In genomic region chr6:29625337-29625930, GRCh38 we compare ENCODE assay signal across 23 cellular contexts. TPM values are rescaled to one million over a fixed set of nuclear protein-coding genes. Genes with fewer than 3 reads are reported as not detected.
DNase-seq lines count a peak whose midpoint lies in the region; ATAC-seq, FAIRE-seq and TF ChIP-seq lines count a peak whose summit lies in the region.
"Had no signal": no experiment of that assay in that cellular context is flagged by ENCODE, and none has a peak within 500 bp of the region (broad histone marks: within the 10 kb centered on the region; RNA-seq: fewer than 3 reads in every experiment).

No MANE protein-coding gene starts in this region.

- H3K36me3 Mint-ChIP-seq in astrocyte (ENCODE audit: low read depth, unreplicated experiment) (peaks cover 35% of the 10 kb centered on the region), osteocyte (ENCODE audit: unreplicated experiment) (peaks cover 34% of the 10 kb centered on the region)

- peak overlapping the region; percentile 89 for H3K4me3 Mint-ChIP-seq in astrocyte (ENCODE audit: unreplicated experiment)
- H3K4me3 Mint-ChIP-seq in osteocyte (ENCODE audit: unreplicated experiment): peak overlapping the region; percentile 9
- H3K4me3 Mint-ChIP-seq: activated CD8-positive, alpha-beta T cell treated with anti-CD3 and anti-CD28 coated beads for 36 hours; activated T-cell treated with anti-CD3 and anti-CD28 coated beads, Interleukin-2, amount 50 U/mL, for 24 hours had no signal

- TF ChIP-seq CTCF in astrocyte (IDR thresholded peaks at IDR 0.05; ENCODE audit: insufficient read depth, low read depth, low read length): no peak
- no peak for TF ChIP-seq CTCF in osteocyte (IDR thresholded peaks at IDR 0.05)
- no peak for TF ChIP-seq CTCF in omental fat pad (IDR thresholded peaks at IDR 0.05)

- DNase-seq in H7 (no peak), astrocyte (ENCODE audit: low read depth) (no peak), osteocyte (ENCODE audit: extremely low spot score, unreplicated experiment) (no peak), MV-4-11 (lab: John Stamatoyannopoulos, UW) (no peak), inferior parietal cortex (ENCODE audit: extremely low spot score) (no peak), omental fat pad (ENCODE audit: low spot score) (no peak)
- DNase-seq: activated CD4-positive, CD25-positive, alpha-beta regulatory T cell; activated CD8-positive, alpha-beta T cell treated with anti-CD3 and anti-CD28 coated beads for 36 hours; activated naive CD4-positive, alpha-beta T cell treated with anti-CD3 and anti-CD28 coated beads, Interleukin-2, amount 50 U/mL, for 16 hours; activated T-cell treated with anti-CD3 and anti-CD28 coated beads, Interleukin-2, amount 50 U/mL, for 24 hours; colonic mucosa; DMS79 treated with DMSO at 0.1 percent for 48 hours; heart left ventricle; kidney; NCI-H2171; NCI-H526 treated with DMSO at 0.1 percent for 48 hours; retina; SHP77; T-helper 2 cell had no signal

- H3K4me1 Mint-ChIP-seq in astrocyte (ENCODE audit: low read depth, unreplicated experiment) (peaks cover 43% of the 10 kb centered on the region), osteocyte (ENCODE audit: unreplicated experiment) (peaks cover 51% of the 10 kb centered on the region)

- H3K4me1 ChIP-seq in astrocyte (ENCODE audit: insufficient read depth, low read length) (peaks cover 35% of the 10 kb centered on the region), iPS-18a (ENCODE audit: control insufficient read depth, low read depth, low read length) (peaks cover 63% of the 10 kb centered on the region)

- peaks cover 17% of the 10 kb centered on the region for H3K79me2 ChIP-seq in astrocyte (ENCODE audit: insufficient read depth, low read length)

- H3K4me2 ChIP-seq in astrocyte (ENCODE audit: low read length): peak overlapping the region; percentile 100

- H3K27ac ChIP-seq in astrocyte (ENCODE audit: low read depth, low read length) (no peak overlapping the region), iPS-18a (ENCODE audit: low read length) (no peak overlapping the region)
- H3K27ac ChIP-seq: colonic mucosa, heart left ventricle, thoracic aorta had no signal

- H3K9ac ChIP-seq in astrocyte (ENCODE audit: low read length): no peak overlapping the region
- no peak overlapping the region for H3K9ac ChIP-seq in iPS-18a (ENCODE audit: low read length)

- H3K9me3 ChIP-seq in astrocyte (ENCODE audit: insufficient read depth, low read depth, low read length): no peaks in the 10 kb centered on the region
- H3K9me3 ChIP-seq in iPS-18a (ENCODE audit: control insufficient read depth, low read depth, low read length): no peaks in the 10 kb centered on the region
- H3K9me3 ChIP-seq: colonic mucosa, heart left ventricle, thoracic aorta had no signal

- H3K27me3 ChIP-seq in H7 (ENCODE audit: control insufficient read depth, insufficient read depth, low read length) (no peaks in the 10 kb centered on the region; the same call in 1 of the 2 replicates), astrocyte (ENCODE audit: insufficient read depth, low read length) (no peaks in the 10 kb centered on the region), iPS-18a (ENCODE audit: control insufficient read depth, insufficient read depth, low read length) (no peaks in the 10 kb centered on the region)
- H3K27me3 ChIP-seq: colonic mucosa had no signal

- H3K9me3 Mint-ChIP-seq in astrocyte (ENCODE audit: unreplicated experiment) (no peaks in the 10 kb centered on the region), osteocyte (ENCODE audit: unreplicated experiment) (no peaks in the 10 kb centered on the region)
- H3K9me3 Mint-ChIP-seq: activated CD8-positive, alpha-beta T cell treated with anti-CD3 and anti-CD28 coated beads for 36 hours; activated T-cell treated with anti-CD3 and anti-CD28 coated beads, Interleukin-2, amount 50 U/mL, for 24 hours had no signal

- ATAC-seq in GM21825 (IDR thresholded peaks at IDR 0.05; ENCODE audit: unreplicated experiment) (no peak), omental fat pad (ENCODE audit: low FRiP score) (no peak)
- ATAC-seq: activated CD8-positive, alpha-beta T cell treated with anti-CD3 and anti-CD28 coated beads for 36 hours; heart left ventricle had no signal

- H3K27ac Mint-ChIP-seq in astrocyte (ENCODE audit: unreplicated experiment) (peak overlapping the region; percentile 1), osteocyte (ENCODE audit: unreplicated experiment) (peak overlapping the region; percentile 47)
- H3K27ac Mint-ChIP-seq: activated CD8-positive, alpha-beta T cell treated with anti-CD3 and anti-CD28 coated beads for 36 hours; activated T-cell treated with anti-CD3 and anti-CD28 coated beads, Interleukin-2, amount 50 U/mL, for 24 hours had no signal

- FAIRE-seq in astrocyte (lab: Jason Lieb, UNC): no peak
- FAIRE-seq: endometrium, kidney had no signal

- H2AFZ ChIP-seq in astrocyte (ENCODE audit: low read depth, low read length): no peak overlapping the region

- H3K36me3 ChIP-seq in H7 (replicated peaks; ENCODE audit: control insufficient read depth, insufficient read depth, low read length): peaks cover 27% of the 10 kb centered on the region
- H3K36me3 ChIP-seq in astrocyte (ENCODE audit: insufficient read depth, low read length): peaks cover 23% of the 10 kb centered on the region
- peaks cover 34% of the 10 kb centered on the region for H3K36me3 ChIP-seq in iPS-18a (ENCODE audit: control insufficient read depth, low read depth, low read length)
- H3K36me3 ChIP-seq: colonic mucosa had no signal

- H3K4me3 ChIP-seq in H7 (ENCODE audit: insufficient read depth, low read depth, low read length): peak overlapping the region; percentile 16; the same call in 1 of the 2 replicates
- no peak overlapping the region for H3K4me3 ChIP-seq in astrocyte (ENCODE audit: insufficient read depth, low read depth, low read length)
- H3K4me3 ChIP-seq in iPS-18a (ENCODE audit: low read length): peak overlapping the region; percentile 58
- H3K4me3 ChIP-seq: colonic mucosa, heart left ventricle, thoracic aorta had no signal

- peaks cover 48% of the 10 kb centered on the region for H4K20me1 ChIP-seq in astrocyte (ENCODE audit: insufficient read depth, low read length)

- H3K27me3 Mint-ChIP-seq in astrocyte (ENCODE audit: low read depth, unreplicated experiment): no peaks in the 10 kb centered on the region
- no peaks in the 10 kb centered on the region for H3K27me3 Mint-ChIP-seq in osteocyte (ENCODE audit: unreplicated experiment)
- H3K27me3 Mint-ChIP-seq: activated CD8-positive, alpha-beta T cell treated with anti-CD3 and anti-CD28 coated beads for 36 hours; activated T-cell treated with anti-CD3 and anti-CD28 coated beads, Interleukin-2, amount 50 U/mL, for 24 hours had no signal

RNA-seq across cellular contexts. Expression of gene GABBR1, which starts 7.5 kb away (rescaled TPM):
- total RNA-seq in H7 (2014; rRNA removed; shearing (Covaris generic)): 21.8 and 23.2 TPM in 2 replicates
- total RNA-seq in astrocyte (61.4 and 66.3 TPM in 2 replicates), osteocyte (80.4 and 93.6 TPM in 2 replicates), omental fat pad (10 to 100 TPM; 18.5 to 41.8 (median 21.9) TPM)

RNA-seq across cellular contexts. Expression of gene MOG, which starts 31.5 kb away (rescaled TPM):
- 1.4 and 2.0 TPM in 2 replicates for total RNA-seq in H7 (2014; rRNA removed; shearing (Covaris generic))
- total RNA-seq in astrocyte: not detected in 2 replicates
- not detected in 2 replicates for total RNA-seq in osteocyte
- total RNA-seq in omental fat pad: not detected
- total RNA-seq: activated CD8-positive, alpha-beta T cell treated with anti-CD3 and anti-CD28 coated beads for 36 hours; colonic mucosa; kidney; thoracic aorta had no signal

RNA-seq across cellular contexts. Expression of gene OR2H2, which starts 40.5 kb away (rescaled TPM):
- not detected in 2 replicates for total RNA-seq in H7 (2014; rRNA removed; shearing (Covaris generic))
- total RNA-seq in astrocyte (not detected in 2 replicates), osteocyte (not detected in 2 replicates), omental fat pad (not detected)
- total RNA-seq: activated CD8-positive, alpha-beta T cell treated with anti-CD3 and anti-CD28 coated beads for 36 hours; colonic mucosa; heart left ventricle; kidney; thoracic aorta had no signal

RNA-seq across cellular contexts. Expression of gene ZFP57, which starts 55.5 kb away (rescaled TPM):
- total RNA-seq in H7 (2014; rRNA removed; shearing (Covaris generic)): 0.10 and 0.74 TPM in 2 replicates
- total RNA-seq in astrocyte (0.36 and 0.50 TPM in 2 replicates), osteocyte (not detected in 2 replicates), omental fat pad (1 to 10 TPM in 2 of 4 donors, not detected in 2; 1.9 to 2.7 TPM)
- total RNA-seq: activated CD8-positive, alpha-beta T cell treated with anti-CD3 and anti-CD28 coated beads for 36 hours; colonic mucosa had no signal
